In genomic region chrX:84187501-84188319, GRCh38 we compare ENCODE assay signal across 1 cellular context.
TF ChIP-seq lines count a peak whose summit lies in the region.

Gene RPS6KA6, minus strand, starts transcription at chrX:84188199. Its CDS starts 300 bp downstream, at chrX:84187899.

TF ChIP-seq in IMR-90, 13 proteins besides CTCF, POLR2A, EP300 and RAD21 (continued from another document):
- TF ChIP-seq USF2 (IDR thresholded peaks at IDR 0.05; ENCODE audit: low read depth, low read length), result no peak
- TF ChIP-seq CEBPB (IDR thresholded peaks at IDR 0.05; ENCODE audit: low read depth, low read length), result no peak
- no peak for TF ChIP-seq MAFK (IDR thresholded peaks at IDR 0.05; ENCODE audit: low read depth, low read length)
- no peak for TF ChIP-seq SMC3 (IDR thresholded peaks at IDR 0.05; ENCODE audit: low read depth, low read length)
- no peak for TF ChIP-seq RCOR1 (IDR thresholded peaks at IDR 0.05; ENCODE audit: insufficient replicate concordance, low read length)
TF ChIP-seq in IMR-90: peak in this region for 0.
